9 cellular contexts compared by ENCODE assay signal in the genomic region with DNA sequence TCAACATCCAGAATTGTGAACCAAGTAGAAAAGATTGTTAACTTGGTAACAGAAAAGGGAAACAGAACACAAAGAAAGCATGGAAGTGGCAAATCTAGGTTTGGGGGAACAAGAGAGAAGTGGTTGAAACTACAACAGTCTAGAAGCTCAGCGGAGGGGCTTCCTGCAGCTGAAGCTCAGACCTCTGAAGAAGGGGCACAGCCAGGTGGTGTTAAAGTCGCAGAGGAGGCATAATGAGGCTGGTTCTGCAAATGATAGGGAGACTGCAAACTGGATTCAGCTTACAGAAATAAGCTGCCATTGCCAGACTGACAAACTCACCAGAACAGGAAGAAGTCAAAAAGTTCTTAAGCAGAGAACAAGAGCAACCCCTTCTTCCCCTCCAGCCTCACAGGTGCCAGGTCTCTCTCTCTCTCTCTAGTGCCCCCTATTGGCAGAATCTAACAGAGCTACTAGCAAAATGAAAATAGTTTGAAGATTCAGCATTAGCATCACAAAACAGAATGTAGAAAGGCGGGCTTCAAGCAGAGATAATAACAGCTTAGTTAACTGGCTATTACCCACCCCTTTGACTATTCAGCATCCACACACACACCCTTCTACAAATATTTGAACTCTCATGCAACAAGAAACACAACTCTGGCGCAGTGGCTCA.
A peak's percentile ranks its signal among the peaks of the same experiment; 100 is the strongest.
DNase-seq lines count a peak whose midpoint lies in the region; ATAC-seq and TF ChIP-seq lines count a peak whose summit lies in the region.
"Had no signal": no experiment of that assay in that cellular context is flagged by ENCODE, and none has a peak within 500 bp of the region (broad histone marks: within the 10 kb centered on the region; RNA-seq: fewer than 3 reads in every experiment).

No MANE protein-coding gene starts in this region.

- no peaks in the 10 kb centered on the region for H3K9me3 Mint-ChIP-seq in CD4-positive, alpha-beta memory T cell
- H3K9me3 Mint-ChIP-seq in T-cell (no peaks in the 10 kb centered on the region), glutamatergic neuron (ENCODE audit: unreplicated experiment) (no peaks in the 10 kb centered on the region)

- CTCF ChIA-PET in CD4-positive, alpha-beta memory T cell (lab: Charles Lee; ENCODE audit: partially characterized antibody) = interaction anchor here (0.7 to 4.1 kb wide), 43 partner anchors 9 to 161 kb away, joined by 3 to 69 read pairs (median 5); a partner anchor contains a TSS
- CTCF ChIA-PET in T-cell (lab: Charles Lee) = interaction anchor here (0.6 to 3.2 kb wide), 42 partner anchors 9 to 280 kb away, joined by 3 to 24 read pairs (median 4); a partner anchor contains a TSS

- H3K36me3 ChIP-seq in CD4-positive, alpha-beta memory T cell (ENCODE audit: insufficient read depth, low read length) = no peaks in the 10 kb centered on the region
- no peaks in the 10 kb centered on the region for H3K36me3 ChIP-seq in uterus
- H3K36me3 ChIP-seq: SJCRH30 had no signal

- POLR2A ChIA-PET in CD4-positive, alpha-beta memory T cell (lab: Charles Lee; ENCODE audit: partially characterized antibody) = interaction anchor here (0.6 to 1.6 kb wide), 3 partner anchors 9 to 76 kb away, joined by 3 to 7 read pairs (median 4); no protein-coding TSS in a partner anchor
- POLR2A ChIA-PET in T-cell (lab: Charles Lee) = interaction anchor here (0.6 to 1.2 kb wide), 4 partner anchors 50 to 135 kb away, joined by 3 to 5 read pairs (median 3); no protein-coding TSS in a partner anchor

- no peak for TF ChIP-seq POLR2A in uterus (IDR thresholded peaks at IDR 0.05)

- no peak overlapping the region for H3K4me3 ChIP-seq in CD4-positive, alpha-beta memory T cell (ENCODE audit: low read length in 2 of 2)
- no peak overlapping the region for H3K4me3 ChIP-seq in uterus
- H3K4me3 ChIP-seq: SJCRH30 had no signal

- intact Hi-C loops in CD4-positive, alpha-beta memory T cell (cut with micrococcal nuclease) = loop anchor here (1.0 kb wide), 4 partner anchors 39 to 161 kb away; a partner anchor contains a TSS
- intact Hi-C loops in uterus (cut with DNase I; ENCODE audit: low total_unique reads) = no loop called here

- no peak overlapping the region for H3K27ac ChIP-seq in CD4-positive, alpha-beta memory T cell (ENCODE audit: low read depth, low read length)
- peak overlapping the region; percentile 33 to 39 for H3K27ac ChIP-seq in uterus
- H3K27ac ChIP-seq: SJCRH30 had no signal

- H3K27me3 Mint-ChIP-seq in CD4-positive, alpha-beta memory T cell = no peaks in the 10 kb centered on the region
- H3K27me3 Mint-ChIP-seq in T-cell (no peaks in the 10 kb centered on the region), glutamatergic neuron (ENCODE audit: unreplicated experiment) (no peaks in the 10 kb centered on the region)

- DNase-seq in CD4-positive, alpha-beta memory T cell = peak in 4 of 5 donors; percentile 60 to 64 (median 62)
- DNase-seq in T-cell = peak in 25 of 34 experiments; percentile 8 to 57 (median 27)
- no peak for DNase-seq in glutamatergic neuron
- DNase-seq in uterus = no peak
- no peak for DNase-seq in DMS153 (lab: John Stamatoyannopoulos, UW)
- DNase-seq in ureter (ENCODE audit: low spot score) = no peak

- H3K4me3 Mint-ChIP-seq in CD4-positive, alpha-beta memory T cell = no peak overlapping the region
- H3K4me3 Mint-ChIP-seq in T-cell (peak overlapping the region in 1 of 3 donors; percentile 10), glutamatergic neuron (ENCODE audit: unreplicated experiment) (no peak overlapping the region)

- ATAC-seq in GM19025 (IDR thresholded peaks at IDR 0.05; ENCODE audit: low read depth, unreplicated experiment) = peak; percentile 51
- ATAC-seq in HG03378 (IDR thresholded peaks at IDR 0.05; ENCODE audit: unreplicated experiment) = peak; percentile 71
- peak; percentile 81 to 84 (median 82) for ATAC-seq in T-cell (replicated peaks in 1 of 4)

- peaks cover 7% of the 10 kb centered on the region for H3K4me1 ChIP-seq in CD4-positive, alpha-beta memory T cell (ENCODE audit: insufficient read depth, low read length)
- H3K4me1 ChIP-seq in uterus = peaks cover 0 to 6% of the 10 kb centered on the region in 2 donors
- H3K4me1 ChIP-seq: SJCRH30 had no signal

- no peaks in the 10 kb centered on the region for H3K9me3 ChIP-seq in CD4-positive, alpha-beta memory T cell (ENCODE audit: control insufficient read depth in 1 of 2, low read length in 2 of 2)
- no peaks in the 10 kb centered on the region for H3K9me3 ChIP-seq in uterus
- H3K9me3 ChIP-seq: SJCRH30 had no signal

- H3K27me3 ChIP-seq in CD4-positive, alpha-beta memory T cell (ENCODE audit: insufficient read depth, low read length) = no peaks in the 10 kb centered on the region
- no peaks in the 10 kb centered on the region for H3K27me3 ChIP-seq in uterus
- H3K27me3 ChIP-seq: SJCRH30 had no signal

- H3K36me3 Mint-ChIP-seq in CD4-positive, alpha-beta memory T cell = no peaks in the 10 kb centered on the region
- H3K36me3 Mint-ChIP-seq in T-cell (no peaks in the 10 kb centered on the region), glutamatergic neuron (ENCODE audit: unreplicated experiment) (no peaks in the 10 kb centered on the region)

- peak overlapping the region in 6 of 7 donors; percentile 17 to 84 (median 59) for H3K27ac Mint-ChIP-seq in CD4-positive, alpha-beta memory T cell
- peak overlapping the region; percentile 69 to 78 for H3K27ac Mint-ChIP-seq in T-cell
- no peak overlapping the region for H3K27ac Mint-ChIP-seq in glutamatergic neuron (ENCODE audit: unreplicated experiment)

- peaks cover 14 to 22% (median 16%) of the 10 kb centered on the region in 4 donors for H3K4me1 Mint-ChIP-seq in CD4-positive, alpha-beta memory T cell
- H3K4me1 Mint-ChIP-seq in T-cell = peaks cover 12 to 34% (median 26%) of the 10 kb centered on the region in 3 donors
- no peaks in the 10 kb centered on the region for H3K4me1 Mint-ChIP-seq in glutamatergic neuron (ENCODE audit: low read depth, unreplicated experiment)

- TF ChIP-seq CTCF in glutamatergic neuron (IDR thresholded peaks at IDR 0.05; ENCODE audit: partially characterized antibody, unreplicated experiment) (peak; percentile 54), uterus (IDR thresholded peaks at IDR 0.05) (no peak)

Comparison
In these comparisons a context has a peak if more than half of its experiments do, and no peak if none do; other contexts are left out.
1. DNase-seq: peak in CD4-positive, alpha-beta memory T cell (4 of 5) and T-cell (25 of 34); none in glutamatergic neuron (single experiment), uterus (0 of 2), DMS153 (single experiment) and ureter (single experiment).
2. Peak in every context shown above with its lines, with median percentiles within 50 percentile points of each other: ATAC-seq.